ENCODE assay signal across 8 cellular contexts in the genomic region with DNA sequence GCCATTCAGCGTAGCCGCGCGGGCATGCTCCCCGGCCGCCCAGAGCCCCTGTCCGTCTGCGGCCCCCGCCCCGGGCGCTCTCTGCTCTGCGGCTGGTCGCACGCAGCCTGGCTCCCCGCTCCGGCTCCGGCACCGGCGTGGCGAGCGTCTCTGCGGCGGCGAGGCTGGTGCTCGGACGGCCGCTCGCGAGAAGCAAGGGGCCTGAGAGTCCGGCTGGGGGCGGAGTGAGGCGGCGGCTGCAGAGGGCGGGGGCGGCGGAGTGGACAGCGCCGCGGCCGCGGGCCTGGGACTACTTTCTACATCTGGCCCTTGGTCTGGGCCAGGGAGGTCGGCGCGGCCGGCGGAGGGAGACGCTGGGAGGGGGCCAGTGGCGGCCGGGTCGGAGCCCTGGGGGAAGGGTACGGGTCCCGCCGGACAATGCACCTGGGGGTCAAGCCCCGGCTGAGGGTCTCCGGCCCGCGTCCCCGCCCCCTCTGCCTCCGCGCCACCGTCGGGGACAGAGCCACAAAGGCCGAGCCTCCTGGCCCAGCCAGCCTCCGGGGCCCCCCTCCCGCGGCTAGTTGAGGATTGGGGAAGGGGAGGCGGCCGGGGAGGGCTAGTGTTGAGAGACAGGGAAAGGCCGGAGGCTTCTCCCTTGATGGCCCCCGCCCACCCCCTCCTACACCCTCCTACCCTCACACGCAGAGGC. TPM values are rescaled to one million over a fixed set of nuclear protein-coding genes. Genes with fewer than 3 reads are reported as not detected.
A peak's percentile ranks its signal among the peaks of the same experiment; 100 is the strongest.
DNase-seq lines count a peak whose midpoint lies in the region; ATAC-seq and TF ChIP-seq lines count a peak whose summit lies in the region.

A gene with protein sequence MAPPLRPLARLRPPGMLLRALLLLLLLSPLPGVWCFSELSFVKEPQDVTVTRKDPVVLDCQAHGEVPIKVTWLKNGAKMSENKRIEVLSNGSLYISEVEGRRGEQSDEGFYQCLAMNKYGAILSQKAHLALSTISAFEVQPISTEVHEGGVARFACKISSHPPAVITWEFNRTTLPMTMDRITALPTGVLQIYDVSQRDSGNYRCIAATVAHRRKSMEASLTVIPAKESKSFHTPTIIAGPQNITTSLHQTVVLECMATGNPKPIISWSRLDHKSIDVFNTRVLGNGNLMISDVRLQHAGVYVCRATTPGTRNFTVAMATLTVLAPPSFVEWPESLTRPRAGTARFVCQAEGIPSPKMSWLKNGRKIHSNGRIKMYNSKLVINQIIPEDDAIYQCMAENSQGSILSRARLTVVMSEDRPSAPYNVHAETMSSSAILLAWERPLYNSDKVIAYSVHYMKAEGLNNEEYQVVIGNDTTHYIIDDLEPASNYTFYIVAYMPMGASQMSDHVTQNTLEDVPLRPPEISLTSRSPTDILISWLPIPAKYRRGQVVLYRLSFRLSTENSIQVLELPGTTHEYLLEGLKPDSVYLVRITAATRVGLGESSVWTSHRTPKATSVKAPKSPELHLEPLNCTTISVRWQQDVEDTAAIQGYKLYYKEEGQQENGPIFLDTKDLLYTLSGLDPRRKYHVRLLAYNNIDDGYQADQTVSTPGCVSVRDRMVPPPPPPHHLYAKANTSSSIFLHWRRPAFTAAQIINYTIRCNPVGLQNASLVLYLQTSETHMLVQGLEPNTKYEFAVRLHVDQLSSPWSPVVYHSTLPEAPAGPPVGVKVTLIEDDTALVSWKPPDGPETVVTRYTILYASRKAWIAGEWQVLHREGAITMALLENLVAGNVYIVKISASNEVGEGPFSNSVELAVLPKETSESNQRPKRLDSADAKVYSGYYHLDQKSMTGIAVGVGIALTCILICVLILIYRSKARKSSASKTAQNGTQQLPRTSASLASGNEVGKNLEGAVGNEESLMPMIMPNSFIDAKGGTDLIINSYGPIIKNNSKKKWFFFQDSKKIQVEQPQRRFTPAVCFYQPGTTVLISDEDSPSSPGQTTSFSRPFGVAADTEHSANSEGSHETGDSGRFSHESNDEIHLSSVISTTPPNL (minus strand): TSS at position 226 of the 688 bp plus-strand sequence. CDS start 221 bp downstream, at position 5.

- no peak within 1 kb of the TSS for H3K9ac ChIP-seq in OCI-LY3 (ENCODE audit: low read length)

- no peaks in the 10 kb centered on the region for H3K36me3 Mint-ChIP-seq in activated naive CD4-positive, alpha-beta T cell treated with anti-CD3 and anti-CD28 coated beads, Interleukin-2, amount 10 ng/mL, durations not matched to agents 7 days and 5 days
- H3K36me3 Mint-ChIP-seq in chondrocyte (ENCODE audit: low read depth), result no peaks in the 10 kb centered on the region
- no peaks in the 10 kb centered on the region for H3K36me3 Mint-ChIP-seq in stimulated activated memory B cell treated with anti-CD40 and anti-IgM and Interleukin-4, amounts not matched to agents 10 μg/mL and 1 μg/mL and 100 μg/mL, for 72 hours

- no peaks in the 10 kb centered on the region for H3K9me3 Mint-ChIP-seq in activated naive CD4-positive, alpha-beta T cell treated with anti-CD3 and anti-CD28 coated beads, Interleukin-2, amount 10 ng/mL, durations not matched to agents 7 days and 5 days
- H3K9me3 Mint-ChIP-seq in chondrocyte (ENCODE audit: low read depth), result no peaks in the 10 kb centered on the region
- H3K9me3 Mint-ChIP-seq in stimulated activated memory B cell treated with anti-CD40 and anti-IgM and Interleukin-4, amounts not matched to agents 10 μg/mL and 1 μg/mL and 100 μg/mL, for 72 hours, result no peaks in the 10 kb centered on the region

- H3K27me3 Mint-ChIP-seq in activated naive CD4-positive, alpha-beta T cell treated with anti-CD3 and anti-CD28 coated beads, Interleukin-2, amount 10 ng/mL, durations not matched to agents 7 days and 5 days, result peaks cover 7% of the 10 kb centered on the region
- no peaks in the 10 kb centered on the region for H3K27me3 Mint-ChIP-seq in chondrocyte (ENCODE audit: low read depth)
- peaks cover 20% of the 10 kb centered on the region for H3K27me3 Mint-ChIP-seq in stimulated activated memory B cell treated with anti-CD40 and anti-IgM and Interleukin-4, amounts not matched to agents 10 μg/mL and 1 μg/mL and 100 μg/mL, for 72 hours

- CTCF ChIA-PET in activated naive CD4-positive, alpha-beta T cell treated with anti-CD3 and anti-CD28 coated beads, Interleukin-2, amount 10 ng/mL, durations not matched to agents 7 days and 5 days (lab: Charles Lee), result no interaction called here

- H3K4me1 ChIP-seq in OCI-LY3 (ENCODE audit: low read length), result no peaks in the 10 kb centered on the region

- H3K27ac Mint-ChIP-seq in activated naive CD4-positive, alpha-beta T cell treated with anti-CD3 and anti-CD28 coated beads, Interleukin-2, amount 10 ng/mL, durations not matched to agents 7 days and 5 days, result no peak within 1 kb of the TSS
- peak within 1 kb of the TSS; percentile 57 for H3K27ac Mint-ChIP-seq in chondrocyte (ENCODE audit: unreplicated experiment)
- H3K27ac Mint-ChIP-seq in stimulated activated memory B cell treated with anti-CD40 and anti-IgM and Interleukin-4, amounts not matched to agents 10 μg/mL and 1 μg/mL and 100 μg/mL, for 72 hours, result no peak within 1 kb of the TSS

- no peaks in the 10 kb centered on the region for H4K20me1 ChIP-seq in OCI-LY3 (ENCODE audit: insufficient read depth, low read length)

- peak within 1 kb of the TSS; percentile 32 for H3K4me2 ChIP-seq in OCI-LY3 (ENCODE audit: low read length)

- H3K4me1 Mint-ChIP-seq in activated naive CD4-positive, alpha-beta T cell treated with anti-CD3 and anti-CD28 coated beads, Interleukin-2, amount 10 ng/mL, durations not matched to agents 7 days and 5 days, result peaks cover 3% of the 10 kb centered on the region
- H3K4me1 Mint-ChIP-seq in chondrocyte (ENCODE audit: low read depth), result peaks cover 7% of the 10 kb centered on the region
- H3K4me1 Mint-ChIP-seq in stimulated activated memory B cell treated with anti-CD40 and anti-IgM and Interleukin-4, amounts not matched to agents 10 μg/mL and 1 μg/mL and 100 μg/mL, for 72 hours, result peaks cover 5% of the 10 kb centered on the region

- H2AFZ ChIP-seq in OCI-LY3 (ENCODE audit: low read depth, low read length), result no peak within 1 kb of the TSS

- H3K4me3 ChIP-seq in OCI-LY3 (ENCODE audit: low read length), result peak within 1 kb of the TSS; percentile 48

- DNase-seq in activated naive CD4-positive, alpha-beta T cell treated with anti-CD3 and anti-CD28 coated beads, Interleukin-2, amount 10 ng/mL, durations not matched to agents 7 days and 5 days, result no peak
- DNase-seq in activated naive CD4-positive, alpha-beta T cell treated with anti-CD3 and anti-CD28 coated beads, Interleukin-2, amount 50 U/mL, for 16 hours, result no peak
- DNase-seq in chondrocyte (ENCODE audit: low spot score) (no peak), NAMALWA (ENCODE audit: low spot score) (no peak)

- H3K27me3 ChIP-seq in OCI-LY3 (ENCODE audit: low read depth, low read length) (0 out of 2 replicates have a peak, but pooled peaks cover 3% of the 10 kb centered on the region), layer of hippocampus (ENCODE audit: control insufficient read depth, insufficient read depth, low read length) (no peaks in the 10 kb centered on the region)

- peak; percentile 59 for ATAC-seq in stimulated activated memory B cell treated with anti-CD40 and anti-IgM and Interleukin-4, amounts not matched to agents 10 μg/mL and 1 μg/mL and 100 μg/mL, for 72 hours
- ATAC-seq in GM21423 (IDR thresholded peaks at IDR 0.05; ENCODE audit: unreplicated experiment), result no peak

- H3K79me2 ChIP-seq in OCI-LY3 (ENCODE audit: low read length), result no peaks in the 10 kb centered on the region

- no peaks in the 10 kb centered on the region for H3K9me3 ChIP-seq in OCI-LY3 (ENCODE audit: insufficient read depth, low read length)

- no peak for TF ChIP-seq CTCF in OCI-LY3 (IDR thresholded peaks at IDR 0.05; ENCODE audit: low read depth, low read length)
- TF ChIP-seq CTCF in chondrocyte (IDR thresholded peaks at IDR 0.05), result no peak

- H3K4me3 Mint-ChIP-seq in activated naive CD4-positive, alpha-beta T cell treated with anti-CD3 and anti-CD28 coated beads, Interleukin-2, amount 10 ng/mL, durations not matched to agents 7 days and 5 days, result peak within 1 kb of the TSS; percentile 61
- peak within 1 kb of the TSS; percentile 78 for H3K4me3 Mint-ChIP-seq in chondrocyte (ENCODE audit: unreplicated experiment)
- H3K4me3 Mint-ChIP-seq in stimulated activated memory B cell treated with anti-CD40 and anti-IgM and Interleukin-4, amounts not matched to agents 10 μg/mL and 1 μg/mL and 100 μg/mL, for 72 hours, result peak within 1 kb of the TSS; percentile 77

- no peaks in the 10 kb centered on the region for H3K36me3 ChIP-seq in OCI-LY3 (replicated peaks; ENCODE audit: low read depth, low read length)

- H3K27ac ChIP-seq in OCI-LY3 (ENCODE audit: low read length), result no peak within 1 kb of the TSS
- peak within 1 kb of the TSS; percentile 38 for H3K27ac ChIP-seq in layer of hippocampus (ENCODE audit: low read depth, low read length)

RNA-seq across cellular contexts. Expression of the gene that starts here (rescaled TPM):
- total RNA-seq in chondrocyte, result 1.2 to 3.1 TPM (median 2.7 TPM) in 3 replicates
